23 cellular contexts compared by ENCODE assay signal in the genomic region with DNA sequence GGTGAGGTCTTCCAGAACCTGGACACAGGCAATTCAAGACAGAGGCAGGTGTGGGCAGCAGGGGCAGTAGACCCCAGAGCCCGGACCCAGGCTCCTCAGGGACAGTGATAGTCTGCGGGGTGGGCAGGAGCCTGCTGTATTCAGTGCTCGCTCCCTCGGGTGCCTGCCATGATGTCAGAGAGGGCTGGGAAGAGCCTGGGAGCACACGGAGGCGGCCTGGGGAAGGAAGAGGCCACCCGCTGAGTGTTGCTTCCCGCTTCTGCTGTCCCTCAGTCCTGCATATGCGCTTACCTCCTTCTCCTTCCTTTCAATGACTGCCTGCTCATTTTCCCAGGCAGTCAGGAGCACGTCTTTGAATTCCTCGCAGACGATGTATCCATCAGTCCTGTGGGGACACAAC. TPM values are rescaled to one million over a fixed set of nuclear protein-coding genes. Genes with fewer than 3 reads are reported as not detected.
DNase-seq lines count a peak whose midpoint lies in the region; ATAC-seq and TF ChIP-seq lines count a peak whose summit lies in the region.
"Had no signal": no experiment of that assay in that cellular context is flagged by ENCODE, and none has a peak within 500 bp of the region (broad histone marks: within the 10 kb centered on the region; RNA-seq: fewer than 3 reads in every experiment).

No MANE protein-coding gene starts in this region.

- ATAC-seq in HG03565 (IDR thresholded peaks at IDR 0.05; ENCODE audit: unreplicated experiment) (no peak), HG03139 (IDR thresholded peaks at IDR 0.05; ENCODE audit: unreplicated experiment) (no peak)
- ATAC-seq: esophagus mucosa, heart right ventricle, left colon, right lobe of liver had no signal

- CTCF ChIA-PET in RWPE1 (lab: Yijun Ruan, JAX) = no interaction called here

- no peaks in the 10 kb centered on the region for H3K27me3 ChIP-seq in spleen (replicated peaks in 1 of 7)
- H3K27me3 ChIP-seq: heart right ventricle, Peyer's patch, right lobe of liver had no signal

- DNase-seq in T-helper 1 cell (no peak), RWPE1 (ENCODE audit: low spot score) (no peak), endothelial cell (ENCODE audit: low spot score) (no peak), spleen (peak; percentile 21), HPDE6-E6E7 (ENCODE audit: extremely low spot score) (no peak)
- DNase-seq: activated CD4-positive, alpha-beta T cell treated with anti-CD3 and anti-CD28 coated beads, Interleukin-2, amount 50 U/mL, for 1 hour; activated effector memory CD4-positive, alpha-beta T cell treated with anti-CD3 and anti-CD28 coated beads, Interleukin-2, amount 50 U/mL, for 16 hours; caudate nucleus; heart right ventricle; KG1; left colon; NCI-H146; Peyer's patch; right lobe of liver; stimulated activated CD4-positive, alpha-beta T cell treated with anti-CD3 and anti-CD28 coated beads, Interleukin-4, amount 100 ng/mL, for 4 hours; stimulated activated naive CD4-positive, alpha-beta T cell; T-helper 2 cell had no signal

- peaks cover 22 to 51% (median 41%) of the 10 kb centered on the region in 6 donors for H3K4me1 ChIP-seq in spleen

- no peaks in the 10 kb centered on the region for H3K9me3 Mint-ChIP-seq in T-helper 1 cell treated with Interleukin-12 subunit alpha and Interleukin-12 subunit beta and Interleukin-4 antibody, amounts not matched to agents 30 μg/mL and 1 μg/mL, for 36 hours
- no peaks in the 10 kb centered on the region for H3K9me3 Mint-ChIP-seq in endothelial cell (ENCODE audit: unreplicated experiment)
- H3K9me3 Mint-ChIP-seq: nephron had no signal

- POLR2A ChIA-PET in RWPE1 (lab: Yijun Ruan, JAX; ENCODE audit: low non-redundant PET) = no interaction called here

- no peaks in the 10 kb centered on the region for H3K9me3 ChIP-seq in spleen
- H3K9me3 ChIP-seq: heart right ventricle, Peyer's patch, right lobe of liver had no signal

- H3K4me3 Mint-ChIP-seq in T-helper 1 cell treated with Interleukin-12 subunit alpha and Interleukin-12 subunit beta and Interleukin-4 antibody, amounts not matched to agents 30 μg/mL and 1 μg/mL, for 36 hours = no peak overlapping the region
- peak overlapping the region; percentile 58 for H3K4me3 Mint-ChIP-seq in endothelial cell (ENCODE audit: unreplicated experiment)
- H3K4me3 Mint-ChIP-seq: nephron had no signal

- peak overlapping the region; percentile 71 for H3K27ac Mint-ChIP-seq in T-helper 1 cell treated with Interleukin-12 subunit alpha and Interleukin-12 subunit beta and Interleukin-4 antibody, amounts not matched to agents 30 μg/mL and 1 μg/mL, for 36 hours
- H3K27ac Mint-ChIP-seq in endothelial cell (ENCODE audit: unreplicated experiment) = peak overlapping the region; percentile 79

- peaks cover 20% of the 10 kb centered on the region for H3K36me3 Mint-ChIP-seq in T-helper 1 cell treated with Interleukin-12 subunit alpha and Interleukin-12 subunit beta and Interleukin-4 antibody, amounts not matched to agents 30 μg/mL and 1 μg/mL, for 36 hours (ENCODE audit: low read depth)
- H3K36me3 Mint-ChIP-seq in endothelial cell (ENCODE audit: low read depth, unreplicated experiment) = peaks cover 38% of the 10 kb centered on the region

- intact Hi-C loops in spleen (cut with DNase I; ENCODE audit: low total_unique reads) = no loop called here

- H3K36me3 ChIP-seq in spleen = peaks cover 0 to 79% (median 52%) of the 10 kb centered on the region in 6 donors

- H3K4me3 ChIP-seq in spleen = no peak overlapping the region
- H3K4me3 ChIP-seq: heart right ventricle, Peyer's patch, right lobe of liver had no signal

- WGBS in spleen, 5 donors = 84 to 93% (median 91%) methylated on average over 12 of the region's 12 CpGs

- no peaks in the 10 kb centered on the region for H3K27me3 Mint-ChIP-seq in T-helper 1 cell treated with Interleukin-12 subunit alpha and Interleukin-12 subunit beta and Interleukin-4 antibody, amounts not matched to agents 30 μg/mL and 1 μg/mL, for 36 hours (ENCODE audit: low read depth)
- peaks cover 5% of the 10 kb centered on the region for H3K27me3 Mint-ChIP-seq in endothelial cell (ENCODE audit: unreplicated experiment)

- H3K27ac ChIP-seq in RWPE1 (peak overlapping the region; percentile 97), spleen (peak overlapping the region in 2 of 8 donors; percentile 30 to 89)
- H3K27ac ChIP-seq: 22Rv1, right lobe of liver had no signal

- no peak for TF ChIP-seq POLR2A in spleen (IDR thresholded peaks at IDR 0.05)

- no peak for TF ChIP-seq CTCF in RWPE1 (conservative IDR thresholded peaks at IDR 0.05; ENCODE audit: low read depth)
- TF ChIP-seq CTCF in endothelial cell (IDR thresholded peaks at IDR 0.05; ENCODE audit: unreplicated experiment) = no peak
- no peak for TF ChIP-seq CTCF in spleen (IDR thresholded peaks at IDR 0.05 in 8 of 11, conservative IDR thresholded peaks at IDR 0.05 in 3 of 11)

- peaks cover 25% of the 10 kb centered on the region for H3K4me1 Mint-ChIP-seq in T-helper 1 cell treated with Interleukin-12 subunit alpha and Interleukin-12 subunit beta and Interleukin-4 antibody, amounts not matched to agents 30 μg/mL and 1 μg/mL, for 36 hours (ENCODE audit: low read depth)
- H3K4me1 Mint-ChIP-seq in endothelial cell (ENCODE audit: unreplicated experiment) = peaks cover 10% of the 10 kb centered on the region

RNA-seq across cellular contexts. Expression of gene TMEM43, which starts 22.8 kb away (rescaled TPM):
- 31.9 TPM for total RNA-seq in endothelial cell (ENCODE audit: unreplicated experiment)
- 10 to 100 TPM; 40.5 to 64.2 (median 53.9) TPM for total RNA-seq in spleen
- 10 to 100 TPM; 18.7 to 22.8 (median 22.5) TPM for polyA plus RNA-seq in spleen

RNA-seq across cellular contexts. Expression of gene CHCHD4, which starts 22.9 kb away (rescaled TPM):
- 11.1 TPM for total RNA-seq in endothelial cell (ENCODE audit: unreplicated experiment)
- total RNA-seq in spleen = 10 to 100 TPM in 3 of 7 donors, 1 to 10 TPM in 4; 8.5 to 17.1 (median 9.5) TPM
- polyA plus RNA-seq in spleen = 10 to 100 TPM in 2 of 3 donors, 1 to 10 TPM in 1; 8.4 to 14.1 (median 12.1) TPM

RNA-seq across cellular contexts. Expression of gene XPC, which starts 30.8 kb away (rescaled TPM):
- total RNA-seq in endothelial cell (ENCODE audit: unreplicated experiment) = 35.6 TPM
- total RNA-seq in spleen = 10 to 100 TPM; 31.5 to 65.6 (median 51.3) TPM
- 10 to 100 TPM; 16.1 to 25.0 (median 23.2) TPM for polyA plus RNA-seq in spleen

RNA-seq across cellular contexts. Expression of gene LSM3, which starts 31.0 kb away (rescaled TPM):
- total RNA-seq in endothelial cell (ENCODE audit: unreplicated experiment) (14.7 TPM), spleen (10 to 100 TPM in 2 of 7 donors, 1 to 10 TPM in 5; 7.5 to 13.2 (median 9.4) TPM)
- polyA plus RNA-seq in spleen = 10 to 100 TPM in 2 of 3 donors, 1 to 10 TPM in 1; 9.8 to 15.8 (median 14.4) TPM
